ENCODE assay signal across 20 cellular contexts in genomic region chr14:21558703-21559063, GRCh38. TPM values are rescaled to one million over a fixed set of nuclear protein-coding genes. Genes with fewer than 3 reads are reported as not detected.
DNase-seq lines count a peak whose midpoint lies in the region; ATAC-seq, FAIRE-seq and TF ChIP-seq lines count a peak whose summit lies in the region.
"Had no signal": no experiment of that assay in that cellular context is flagged by ENCODE, and none has a peak within 500 bp of the region (broad histone marks: within the 10 kb centered on the region; RNA-seq: fewer than 3 reads in every experiment).

No MANE protein-coding gene starts in this region.

- H2BK5ac ChIP-seq in H1 (ENCODE audit: low read depth, low read length) (peak overlapping the region; percentile 96), neuronal stem cell (ENCODE audit: low read length) (peak overlapping the region; percentile 53)

- peak overlapping the region; percentile 17 for H3K18ac ChIP-seq in H1 (ENCODE audit: extremely low read depth, low read length)
- no peak overlapping the region for H3K18ac ChIP-seq in neuronal stem cell (ENCODE audit: low read length)

- no peak overlapping the region for H4K8ac ChIP-seq in H1 (ENCODE audit: extremely low read depth, insufficient read depth, low read length)
- no peak overlapping the region for H4K8ac ChIP-seq in neuronal stem cell (ENCODE audit: low read depth, low read length)

- H3K56ac ChIP-seq in H1 (replicated peaks; ENCODE audit: insufficient read length, low read depth, low read length): no peak overlapping the region

- H3K14ac ChIP-seq in H1 (ENCODE audit: insufficient read length): no peak overlapping the region
- no peak overlapping the region for H3K14ac ChIP-seq in neuronal stem cell (ENCODE audit: low read length)

- H2AFZ ChIP-seq in H1 (ENCODE audit: low read length): 0 out of 2 replicates have a peak overlapping the region, but pooled peaks have one; percentile 18
- peak overlapping the region; percentile 54 for H2AFZ ChIP-seq in neuronal stem cell (ENCODE audit: low read length)

- H3K9ac ChIP-seq in BLaER1: peak overlapping the region; percentile 45; the same call in 1 of the 2 replicates
- H3K9ac ChIP-seq in HUES64 (ENCODE audit: low read depth, low read length): no peak overlapping the region
- H3K9ac ChIP-seq in H1 (replicated peaks in 1 of 4; ENCODE audit: extremely low read depth in 1 of 4, low read depth in 3 of 4, low read length in 3 of 4): no peak overlapping the region
- no peak overlapping the region for H3K9ac ChIP-seq in neuronal stem cell (ENCODE audit: low read depth, low read length, poor library complexity)

- H2AK5ac ChIP-seq in H1 (ENCODE audit: low read depth, low read length) (0 out of 2 replicates have a peak overlapping the region, but pooled peaks have one; percentile 86), neuronal stem cell (ENCODE audit: low read depth, low read length) (no peak overlapping the region)

- H3K4me1 ChIP-seq in BLaER1 (no peaks in the 10 kb centered on the region), HUES64 (ENCODE audit: insufficient read depth, low read length) (peaks cover 21% of the 10 kb centered on the region), H1 (replicated peaks in 1 of 4; ENCODE audit: control insufficient read depth in 3 of 4, insufficient read depth in 4 of 4, low read length in 3 of 4) (peaks cover 4 to 18% (median 11%) of the 10 kb centered on the region in 4 experiments; a peak in 6 of 7 replicates), neuronal stem cell (ENCODE audit: control insufficient read depth in 2 of 2, insufficient read depth in 1 of 2, low read depth in 1 of 2, low read length in 2 of 2) (peaks cover 8 to 14% of the 10 kb centered on the region in 2 donors)

- H2BK12ac ChIP-seq in H1 (ENCODE audit: low read depth, low read length): peak overlapping the region; percentile 100
- H2BK12ac ChIP-seq in neuronal stem cell (ENCODE audit: low read length): no peak overlapping the region

- no peak overlapping the region for H3K27ac ChIP-seq in BLaER1
- peak overlapping the region; percentile 92 for H3K27ac ChIP-seq in HUES64 (ENCODE audit: low read depth, low read length)
- no peak overlapping the region for H3K27ac ChIP-seq in H1 (ENCODE audit: low read depth, low read length)
- no peak overlapping the region for H3K27ac ChIP-seq in neuronal stem cell (replicated peaks; ENCODE audit: low read length)

- no peak for ATAC-seq in HG03025 (IDR thresholded peaks at IDR 0.05; ENCODE audit: low FRiP score, unreplicated experiment)
- ATAC-seq in left lobe of liver: no peak
- ATAC-seq: A549 had no signal

- H3K4me2 ChIP-seq in BLaER1 (no peak overlapping the region), H1 (ENCODE audit: insufficient read depth in 1 of 2, low read depth in 2 of 2, low read length in 2 of 2) (no peak overlapping the region), neuronal stem cell (ENCODE audit: insufficient read depth, low read length, poor library complexity, severe bottlenecking) (no peak overlapping the region)

- peak overlapping the region; percentile 17 for H3K4ac ChIP-seq in H1 (replicated peaks; ENCODE audit: insufficient read length, low read depth, low read length)
- no peak overlapping the region for H3K4ac ChIP-seq in neuronal stem cell (ENCODE audit: low read length)

- H2BK20ac ChIP-seq in H1 (ENCODE audit: low read length): peak overlapping the region; percentile 97

- H3K9me3 ChIP-seq in BLaER1 (no peaks in the 10 kb centered on the region), HUES64 (ENCODE audit: insufficient read depth, low read depth, low read length) (no peaks in the 10 kb centered on the region), H1 (ENCODE audit: insufficient read depth in 2 of 2, low read depth in 1 of 2, low read length in 1 of 2) (no peaks in the 10 kb centered on the region), neuronal stem cell (replicated peaks in 1 of 2; ENCODE audit: control insufficient read depth in 2 of 2, insufficient read depth in 1 of 2, low read depth in 1 of 2, low read length in 2 of 2) (no peaks in the 10 kb centered on the region)
- H3K9me3 ChIP-seq: A549 had no signal

- no peak for FAIRE-seq in H1 (lab: Jason Lieb, UNC)
- FAIRE-seq: A549, G401.6, RCC 7860 had no signal

- no peak overlapping the region for H3K4me3 ChIP-seq in BLaER1
- H3K4me3 ChIP-seq in HUES64 (ENCODE audit: low read length): no peak overlapping the region
- H3K4me3 ChIP-seq in H1 (ENCODE audit: extremely low read depth in 1 of 4, insufficient read depth in 2 of 4, low read depth in 3 of 4, low read length in 4 of 4): no peak overlapping the region
- H3K4me3 ChIP-seq in neuronal stem cell (ENCODE audit: low read length in 2 of 2): no peak overlapping the region

- H2BK120ac ChIP-seq in H1 (replicated peaks; ENCODE audit: low read depth, low read length) (peak overlapping the region; percentile 9), neuronal stem cell (ENCODE audit: low read depth, low read length) (no peak overlapping the region)

- H3K79me2 ChIP-seq in H1 (ENCODE audit: control insufficient read depth in 1 of 2, insufficient read depth in 2 of 2, low read length in 2 of 2): no peaks in the 10 kb centered on the region

- POLR2A ChIA-PET in H1 (lab: Charles Lee; ENCODE audit: partially characterized antibody): interaction anchor here (0.8 to 4.8 kb wide), 13 partner anchors 17 to 146 kb away, joined by 3 to 30 read pairs (median 5); partner anchors contain the start of genes METTL3, RAB2B, SALL2 and TOX4

- no peaks in the 10 kb centered on the region for H3K27me3 ChIP-seq in BLaER1
- no peaks in the 10 kb centered on the region for H3K27me3 ChIP-seq in HUES64 (ENCODE audit: insufficient read depth, low read length)
- H3K27me3 ChIP-seq in H1 (replicated peaks in 1 of 4; ENCODE audit: control insufficient read depth in 3 of 4, extremely low read depth in 1 of 4, insufficient read depth in 3 of 4, low read length in 3 of 4): no peaks in the 10 kb centered on the region
- H3K27me3 ChIP-seq in neuronal stem cell (ENCODE audit: control insufficient read depth in 3 of 3, insufficient read depth in 3 of 3, low read depth in 1 of 3, low read length in 3 of 3): no peaks in the 10 kb centered on the region

- CTCF ChIA-PET in H1 (lab: Charles Lee; ENCODE audit: partially characterized antibody): interaction anchor here (0.6 to 4.5 kb wide), 7 partner anchors 59 to 1272 kb away, joined by 3 to 64 read pairs (median 3); no protein-coding TSS in a partner anchor

- peaks cover 2% of the 10 kb centered on the region; the same call in 1 of the 2 replicates for H3K23me2 ChIP-seq in H1 (ENCODE audit: low read depth, low read length)

- peak overlapping the region; percentile 35 for H4K5ac ChIP-seq in H1 (ENCODE audit: insufficient read length, low read depth, low read length)

- peak overlapping the region; percentile 92 for H2BK15ac ChIP-seq in H1 (ENCODE audit: low read length)
- no peak overlapping the region for H2BK15ac ChIP-seq in neuronal stem cell (ENCODE audit: low read length)

- peak overlapping the region; percentile 89 for H4K91ac ChIP-seq in H1 (replicated peaks; ENCODE audit: insufficient read length, low read length)
- no peak overlapping the region for H4K91ac ChIP-seq in neuronal stem cell (ENCODE audit: low read depth, low read length, poor library complexity)

- H4K20me1 ChIP-seq in BLaER1 (no peaks in the 10 kb centered on the region), H1 (replicated peaks in 1 of 2; ENCODE audit: control insufficient read depth in 1 of 2, insufficient read depth in 2 of 2, low read length in 2 of 2) (no peaks in the 10 kb centered on the region)

- no peak for TF ChIP-seq POLR2A in H1 (IDR thresholded peaks at IDR 0.05; ENCODE audit: control extremely low read depth in 1 of 2, low read depth in 2 of 2, low read length in 2 of 2)

- TF ChIP-seq CTCF in H1 (IDR thresholded peaks at IDR 0.05; ENCODE audit: control extremely low read depth in 1 of 3, insufficient read depth in 1 of 3, low read depth in 1 of 3, low read length in 3 of 3): no peak

- DNase-seq in H1 (ENCODE audit: low read depth in 1 of 2, low spot score in 2 of 2) (no peak), neuronal stem cell (ENCODE audit: low spot score) (no peak), H4 (ENCODE audit: low spot score) (no peak), left lobe of liver (ENCODE audit: low spot score) (no peak), putamen (ENCODE audit: low spot score) (no peak)
- DNase-seq: Calu3, DMS79 treated with DMSO at 0.1 percent for 48 hours, IMR-90, MV-4-11, NCI-H1417 treated with DMSO at 0.1 percent for 48 hours, NCI-H2029, NCI-H510A, SHP77 had no signal

- no peaks in the 10 kb centered on the region for H3K36me3 ChIP-seq in BLaER1
- no peaks in the 10 kb centered on the region for H3K36me3 ChIP-seq in HUES64 (ENCODE audit: insufficient read depth, low read length)
- no peaks in the 10 kb centered on the region for H3K36me3 ChIP-seq in H1 (ENCODE audit: control insufficient read depth in 2 of 4, insufficient read depth in 4 of 4, low read length in 3 of 4)
- no peaks in the 10 kb centered on the region for H3K36me3 ChIP-seq in neuronal stem cell (replicated peaks in 1 of 2; ENCODE audit: control insufficient read depth in 2 of 2, insufficient read depth in 2 of 2, low read length in 2 of 2)

- WGBS in HUES64: 93% methylated on average over 6 of the region's 6 CpGs
- WGBS in H1 (ENCODE audit: extremely low coverage in 1 of 2, insufficient coverage in 1 of 2, insufficient read length in 1 of 2, insufficient replicate concordance in 2 of 2, low coverage in 1 of 2, low lambda C conversion rate in 2 of 2, missing lambda C conversion rate in 1 of 2), 2 experiments: 87% methylated on average over 6 of the region's 6 CpGs; no CpG with 5 or more reads in 1 of the 2 experiments
- WGBS in neuronal stem cell (ENCODE audit: extremely low coverage in 2 of 2, insufficient read length in 2 of 2, insufficient replicate concordance in 1 of 2), 2 donors: no CpG with 5 or more reads among the region's 6 CpGs

- H3K23ac ChIP-seq in H1 (ENCODE audit: insufficient read length): no peak overlapping the region
- no peak overlapping the region for H3K23ac ChIP-seq in neuronal stem cell (ENCODE audit: low read depth, low read length, poor library complexity)

- H3K79me1 ChIP-seq in H1 (ENCODE audit: low read depth, low read length): no peaks in the 10 kb centered on the region
- peaks cover 1% of the 10 kb centered on the region for H3K79me1 ChIP-seq in neuronal stem cell (ENCODE audit: low read depth, low read length)

- no peak for TF ChIP-seq EP300 in H1 (IDR thresholded peaks at IDR 0.05; ENCODE audit: borderline replicate concordance in 1 of 2, low read depth in 2 of 2, low read length in 2 of 2)

- TF ChIP-seq RAD21 in H1 (IDR thresholded peaks at IDR 0.05 in 1 of 2, conservative IDR thresholded peaks at IDR 0.05 in 1 of 2; ENCODE audit: low read depth in 2 of 2, low read length in 2 of 2): no peak

RNA-seq across cellular contexts. Expression of gene OR10G3, which starts 21.2 kb away (rescaled TPM):
- not detected for polyA plus RNA-seq in HUES64 (2013, experiment 1 of 2)
- polyA plus RNA-seq in HUES64 (2013, experiment 2 of 2): not detected
- not detected in 2 replicates for total RNA-seq in H1 (2021; fragmentation: NEBNext Ultra II Directional; extraction: Animal tissue kit (Norgen Biotek cat#: 25700))
- polyA plus RNA-seq in H1 (2011; rRNA removed): not detected in 2 replicates
- not detected for polyA plus RNA-seq in H1 (2011; cell fraction: cytosol; rRNA removed)
- not detected for polyA plus RNA-seq in H1 (2011; cell fraction: nucleus; rRNA removed)
- not detected in 4 replicates for polyA plus RNA-seq in H1 (2012, experiment 1 of 2)
- not detected for polyA plus RNA-seq in H1 (2012, experiment 2 of 2)
- not detected for polyA plus RNA-seq in H1 (2013, experiment 1 of 2)
- polyA plus RNA-seq in H1 (2013, experiment 2 of 2): not detected
- polyA minus RNA-seq in H1 (2011; rRNA and poly(A)+ RNA removed): not detected in 2 replicates
- not detected for polyA minus RNA-seq in H1 (2011; cell fraction: cytosol; rRNA and poly(A)+ RNA removed)
- not detected for polyA minus RNA-seq in H1 (2011; cell fraction: nucleus; rRNA and poly(A)+ RNA removed)
- polyA plus RNA-seq in neuronal stem cell (2013, experiment 1 of 2): not detected
- not detected for polyA plus RNA-seq in neuronal stem cell (2013, experiment 2 of 2)
- total RNA-seq in H4 (2014; rRNA removed; shearing (Covaris generic)): not detected in 2 replicates
- total RNA-seq in left lobe of liver: not detected
- total RNA-seq: Calu3, IMR-90, LHCN-M2 had no signal
- polyA plus RNA-seq: A549, IMR-90 had no signal

RNA-seq across cellular contexts. Expression of gene SALL2, which starts 32.5 kb away (rescaled TPM):
- 211 TPM for polyA plus RNA-seq in HUES64 (2013, experiment 1 of 2)
- polyA plus RNA-seq in HUES64 (2013, experiment 2 of 2): 202 TPM
- total RNA-seq in H1 (2021; fragmentation: NEBNext Ultra II Directional; extraction: Animal tissue kit (Norgen Biotek cat#: 25700)): 346 and 360 TPM in 2 replicates
- polyA plus RNA-seq in H1 (2011; rRNA removed): 310 and 356 TPM in 2 replicates
- polyA plus RNA-seq in H1 (2011; cell fraction: cytosol; rRNA removed): 193 TPM
- 292 TPM for polyA plus RNA-seq in H1 (2011; cell fraction: nucleus; rRNA removed)
- 283 to 321 TPM (median 294 TPM) in 4 replicates for polyA plus RNA-seq in H1 (2012, experiment 1 of 2)
- polyA plus RNA-seq in H1 (2012, experiment 2 of 2): 364 TPM
- polyA plus RNA-seq in H1 (2013, experiment 1 of 2): 182 TPM
- polyA plus RNA-seq in H1 (2013, experiment 2 of 2): 177 TPM
- 379 and 423 TPM in 2 replicates for polyA minus RNA-seq in H1 (2011; rRNA and poly(A)+ RNA removed)
- polyA minus RNA-seq in H1 (2011; cell fraction: cytosol; rRNA and poly(A)+ RNA removed): 241 TPM
- polyA minus RNA-seq in H1 (2011; cell fraction: nucleus; rRNA and poly(A)+ RNA removed): 133 TPM
- 395 TPM for polyA plus RNA-seq in neuronal stem cell (2013, experiment 1 of 2)
- 396 TPM for polyA plus RNA-seq in neuronal stem cell (2013, experiment 2 of 2)
- 0.06 and 0.75 TPM in 2 replicates for total RNA-seq in H4 (2014; rRNA removed; shearing (Covaris generic))
- 0.68 TPM for total RNA-seq in left lobe of liver

RNA-seq across cellular contexts. Expression of gene METTL3, which starts 47.5 kb away (rescaled TPM):
- polyA plus RNA-seq in HUES64 (2013, experiment 1 of 2): 59.3 TPM
- polyA plus RNA-seq in HUES64 (2013, experiment 2 of 2): 55.1 TPM
- 98.6 and 103 TPM in 2 replicates for total RNA-seq in H1 (2021; fragmentation: NEBNext Ultra II Directional; extraction: Animal tissue kit (Norgen Biotek cat#: 25700))
- 144 and 152 TPM in 2 replicates for polyA plus RNA-seq in H1 (2011; rRNA removed)
- 178 TPM for polyA plus RNA-seq in H1 (2011; cell fraction: cytosol; rRNA removed)
- 437 TPM for polyA plus RNA-seq in H1 (2011; cell fraction: nucleus; rRNA removed)
- 106 to 114 TPM (median 112 TPM) in 4 replicates for polyA plus RNA-seq in H1 (2012, experiment 1 of 2)
- 29.7 TPM for polyA plus RNA-seq in H1 (2012, experiment 2 of 2)
- 84.3 TPM for polyA plus RNA-seq in H1 (2013, experiment 1 of 2)
- 73.0 TPM for polyA plus RNA-seq in H1 (2013, experiment 2 of 2)
- 176 and 181 TPM in 2 replicates for polyA minus RNA-seq in H1 (2011; rRNA and poly(A)+ RNA removed)
- polyA minus RNA-seq in H1 (2011; cell fraction: cytosol; rRNA and poly(A)+ RNA removed): 59.2 TPM
- 147 TPM for polyA minus RNA-seq in H1 (2011; cell fraction: nucleus; rRNA and poly(A)+ RNA removed)
- polyA plus RNA-seq in neuronal stem cell (2013, experiment 1 of 2): 61.5 TPM
- 63.8 TPM for polyA plus RNA-seq in neuronal stem cell (2013, experiment 2 of 2)
- total RNA-seq in H4 (2014; rRNA removed; shearing (Covaris generic)): 55.3 and 56.8 TPM in 2 replicates
- 13.4 TPM for total RNA-seq in left lobe of liver

Comparison
In these comparisons a context has a peak if more than half of its experiments do, and no peak if none do; other contexts are left out.
1. RNA of gene SALL2, which starts 32.5 kb away (total RNA-seq): 346 to 360 TPM in H1; 0.06 to 0.75 TPM in H4 and 0.68 TPM in left lobe of liver (single experiment); every median in the first group is over 100 times any median in the second.